In the genomic region with DNA sequence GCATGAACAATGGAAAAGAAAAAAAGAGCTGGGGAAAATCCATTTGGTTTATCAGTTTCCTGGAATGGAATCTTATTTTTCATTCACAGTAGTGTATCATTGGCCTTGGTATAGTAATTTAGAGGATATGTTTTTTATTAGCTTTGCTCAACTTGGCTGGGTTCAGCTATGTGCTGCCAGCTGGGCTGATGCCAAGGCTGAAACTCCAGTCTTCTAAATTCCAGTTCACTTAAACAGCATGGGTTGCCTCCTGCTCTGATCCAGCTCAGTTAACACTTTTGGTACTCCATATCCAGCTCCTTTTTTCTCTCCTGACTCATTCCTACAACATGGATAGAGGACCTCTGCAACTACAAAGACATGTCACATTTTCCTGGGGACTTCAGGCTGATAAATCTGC, we compare ENCODE assay signal across 9 cellular contexts.
DNase-seq lines count a peak whose midpoint lies in the region; ATAC-seq and TF ChIP-seq lines count a peak whose summit lies in the region.
"Had no signal": no experiment of that assay in that cellular context is flagged by ENCODE, and none has a peak within 500 bp of the region (broad histone marks: within the 10 kb centered on the region; RNA-seq: fewer than 3 reads in every experiment).

No MANE protein-coding gene starts in this region.

- H3K4me3 ChIP-seq in HEK293 (ENCODE audit: low read depth, low read length) (no peak overlapping the region), astrocyte of the spinal cord (ENCODE audit: low read depth, low read length) (no peak overlapping the region), subcutaneous abdominal adipose tissue (ENCODE audit: low read depth in 1 of 5, low read length in 5 of 5) (no peak overlapping the region)

- ATAC-seq in activated naive CD8-positive, alpha-beta T cell treated with anti-CD3 and anti-CD28 coated beads, Interleukin-2, amount 50 U/mL, for 24 hours = no peak
- no peak for ATAC-seq in HG03520 (IDR thresholded peaks at IDR 0.05; ENCODE audit: unreplicated experiment)

- peaks cover 9% of the 10 kb centered on the region for H3K36me3 Mint-ChIP-seq in activated naive CD8-positive, alpha-beta T cell treated with anti-CD3 and anti-CD28 coated beads, Interleukin-2, amount 50 U/mL, for 24 hours (ENCODE audit: low read depth)

- in situ Hi-C loops in astrocyte of the spinal cord (cut with HindIII; ENCODE audit: low sequenced_read_pairs) = no loop called here
- in situ Hi-C loops in GM13976 (cut with MboI; ENCODE audit: low sequenced_read_pairs, unreplicated experiment) = no loop called here

- no peak overlapping the region for H3K4me3 Mint-ChIP-seq in activated naive CD8-positive, alpha-beta T cell treated with anti-CD3 and anti-CD28 coated beads, Interleukin-2, amount 50 U/mL, for 24 hours

- H3K4me1 ChIP-seq in HEK293 (ENCODE audit: control insufficient read depth, insufficient read depth, low read length) = no peaks in the 10 kb centered on the region
- peaks cover 6 to 26% (median 20%) of the 10 kb centered on the region in 5 donors for H3K4me1 ChIP-seq in subcutaneous abdominal adipose tissue (ENCODE audit: control insufficient read depth in 5 of 5, insufficient read depth in 5 of 5, low read length in 5 of 5)

- CTCF ChIA-PET in HEK293 (lab: Yijun Ruan, JAX) = interaction anchor here (1.2 kb wide), 1 partner anchor 13 kb away, joined by 6 read pairs; no protein-coding TSS in a partner anchor

- DNase-seq in astrocyte of the spinal cord (ENCODE audit: low read depth, low spot score) (peak; percentile 96), hippocampal formation (lab: John Stamatoyannopoulos, UW) (peak; percentile 22 to 27), NCI-H510A (lab: John Stamatoyannopoulos, UW) (no peak), GM13976 (ENCODE audit: low spot score) (no peak)
- no peak for DNase-seq in activated naive CD8-positive, alpha-beta T cell treated with anti-CD3 and anti-CD28 coated beads, Interleukin-2, amount 50 U/mL, for 24 hours
- DNase-seq: NCI-H526 treated with DMSO at 0.1 percent for 48 hours had no signal

- no peaks in the 10 kb centered on the region for H3K9me3 Mint-ChIP-seq in activated naive CD8-positive, alpha-beta T cell treated with anti-CD3 and anti-CD28 coated beads, Interleukin-2, amount 50 U/mL, for 24 hours

- no peak overlapping the region for H3K9ac ChIP-seq in subcutaneous abdominal adipose tissue (ENCODE audit: low read length in 5 of 5)

- H3K27me3 ChIP-seq in subcutaneous abdominal adipose tissue (ENCODE audit: control insufficient read depth in 5 of 5, insufficient read depth in 4 of 5, low read length in 5 of 5) = no peaks in the 10 kb centered on the region

- no peak for TF ChIP-seq CTCF in HEK293 (tag by site-specific recombination; IDR thresholded peaks at IDR 0.05)
- TF ChIP-seq CTCF in astrocyte of the spinal cord (IDR thresholded peaks at IDR 0.05; ENCODE audit: low read depth, low read length) = no peak
- no peak for TF ChIP-seq CTCF in GM13976 (IDR thresholded peaks at IDR 0.05; ENCODE audit: borderline replicate concordance, control extremely low read depth, extremely low read depth, insufficient read depth, missing control alignments)

- H3K27me3 Mint-ChIP-seq in activated naive CD8-positive, alpha-beta T cell treated with anti-CD3 and anti-CD28 coated beads, Interleukin-2, amount 50 U/mL, for 24 hours = no peaks in the 10 kb centered on the region

- H3K27ac Mint-ChIP-seq in activated naive CD8-positive, alpha-beta T cell treated with anti-CD3 and anti-CD28 coated beads, Interleukin-2, amount 50 U/mL, for 24 hours = no peak overlapping the region

- H3K9me3 ChIP-seq in HEK293 (ENCODE audit: control insufficient read depth, insufficient read depth, low read depth, low read length) (no peaks in the 10 kb centered on the region), subcutaneous abdominal adipose tissue (ENCODE audit: control insufficient read depth in 5 of 5, low read length in 5 of 5) (no peaks in the 10 kb centered on the region)

- H3K27ac ChIP-seq in HEK293 (ENCODE audit: extremely low read depth, low read depth, low read length) (no peak overlapping the region), subcutaneous abdominal adipose tissue (ENCODE audit: low read depth, low read length) (peak overlapping the region; percentile 62)

- H3K36me3 ChIP-seq in HEK293 (ENCODE audit: control insufficient read depth in 2 of 2, insufficient read depth in 1 of 2, low read length in 2 of 2) (peaks cover 0 to 8% of the 10 kb centered on the region in 2 experiments; a peak in 1 of 3 replicates), subcutaneous abdominal adipose tissue (ENCODE audit: control insufficient read depth in 5 of 5, insufficient read depth in 5 of 5, low read length in 5 of 5) (no peaks in the 10 kb centered on the region)

- POLR2A ChIA-PET in HEK293 (lab: Yijun Ruan, JAX) = no interaction called here

- H3K4me1 Mint-ChIP-seq in activated naive CD8-positive, alpha-beta T cell treated with anti-CD3 and anti-CD28 coated beads, Interleukin-2, amount 50 U/mL, for 24 hours = peaks cover 2% of the 10 kb centered on the region

TF ChIP-seq in HEK293, 187 proteins besides CTCF, POLR2A, EP300 and RAD21:
- 0 out of 2 replicates have a peak, but pooled peaks have one; percentile 30 for TF ChIP-seq ZNF600 (tag by site-specific recombination; IDR thresholded peaks at IDR 0.05)
- no peak for TF ChIP-seq ZNF624 (tag by site-specific recombination; IDR thresholded peaks at IDR 0.05)
- 0 out of 2 replicates have a peak, but pooled peaks have one; percentile 33 for TF ChIP-seq ZNF664 (tag by site-specific recombination; IDR thresholded peaks at IDR 0.05)

Comparison
In these comparisons a context has a peak if more than half of its experiments do, and no peak if none do; other contexts are left out.
1. DNase-seq: peak in astrocyte of the spinal cord (single experiment) and hippocampal formation (2 of 2); none in activated naive CD8-positive, alpha-beta T cell treated with anti-CD3 and anti-CD28 coated beads, Interleukin-2, amount 50 U/mL, for 24 hours (single experiment), NCI-H510A (single experiment) and GM13976 (single experiment).